ENCODE assay signal across 7 cellular contexts in genomic region chr1:242936729-242937128, GRCh38.
DNase-seq lines count a peak whose midpoint lies in the region; ATAC-seq and TF ChIP-seq lines count a peak whose summit lies in the region.
"Not testable (repeated sequence)": the region's sequence is repeated elsewhere in the genome, so short reads cannot be mapped to it uniquely, and the experiment has no call there.

No MANE protein-coding gene starts in this region.

- TF ChIP-seq POLR2A in right lobe of liver (IDR thresholded peaks at IDR 0.05): not testable (repeated sequence)

- not testable (repeated sequence) for H3K36me3 ChIP-seq in right lobe of liver

- H3K9me3 ChIP-seq in right lobe of liver: not testable (repeated sequence)

- peak; percentile 28 for TF ChIP-seq CTCF in GM12864 (IDR thresholded peaks at IDR 0.05; ENCODE audit: low read depth, low read length, missing control alignments)
- peak; percentile 27 to 37 (median 34) for TF ChIP-seq CTCF in right lobe of liver (IDR thresholded peaks at IDR 0.05)

- not testable (repeated sequence) for H3K27ac ChIP-seq in right lobe of liver

- not testable (repeated sequence) for DNase-seq in GM12864 (ENCODE audit: low read depth)
- DNase-seq in Jurkat, Clone E6-1 (ENCODE audit: low read depth, low spot score): peak; percentile 32
- DNase-seq in NCI-H2171 treated with DMSO at 0.1 percent for 48 hours (lab: John Stamatoyannopoulos, UW) (peak; percentile 1), SHP77 (lab: John Stamatoyannopoulos, UW) (peak; percentile 7 to 20), ecto neural progenitor cell (ENCODE audit: low spot score) (peak; percentile 50), right lobe of liver (peak in 1 of 3 donors; percentile 52)

- H3K27me3 ChIP-seq in right lobe of liver: not testable (repeated sequence)

- H3K4me1 ChIP-seq in right lobe of liver: not testable (repeated sequence)

- ATAC-seq in GM21786 (IDR thresholded peaks at IDR 0.05; ENCODE audit: unreplicated experiment) (peak; percentile 71), right lobe of liver (peak; percentile 55 to 83 (median 68))

- intact Hi-C loops in right lobe of liver (cut with DNase I): not testable (repeated sequence)

- 18% methylated on average over 8 of the region's 11 CpGs for WGBS in right lobe of liver (ENCODE audit: insufficient coverage, low coverage, low lambda C conversion rate, missing lambda C conversion rate)

- H3K4me3 ChIP-seq in GM12864 (ENCODE audit: low read depth, low read length); Jurkat, Clone E6-1 (ENCODE audit: low read length); right lobe of liver: not testable (repeated sequence)
